19 cellular contexts compared by ENCODE assay signal in the genomic region with DNA sequence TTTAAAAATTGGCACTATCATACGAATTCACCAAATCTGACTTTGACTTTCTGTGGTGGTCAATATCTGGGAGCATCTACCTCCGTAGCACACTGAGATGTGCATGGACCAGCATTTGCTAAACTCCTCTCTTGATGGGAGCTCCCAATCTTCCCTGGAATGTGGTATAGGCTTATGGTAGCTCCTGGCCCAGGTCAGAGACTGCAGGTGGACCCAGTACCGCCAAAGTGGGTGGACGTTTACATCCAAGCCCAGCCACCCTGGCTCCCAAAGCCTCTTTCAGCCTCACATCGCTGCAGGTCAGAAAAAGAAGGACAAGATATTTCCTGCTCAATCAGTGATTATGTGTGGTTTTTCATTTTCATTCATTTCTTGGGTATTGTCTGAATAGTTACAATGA. TPM values are rescaled to one million over a fixed set of nuclear protein-coding genes. Genes with fewer than 3 reads are reported as not detected.
DNase-seq lines count a peak whose midpoint lies in the region; ATAC-seq, FAIRE-seq and TF ChIP-seq lines count a peak whose summit lies in the region.
"Had no signal": no experiment of that assay in that cellular context is flagged by ENCODE, and none has a peak within 500 bp of the region (broad histone marks: within the 10 kb centered on the region; RNA-seq: fewer than 3 reads in every experiment).

No MANE protein-coding gene starts in this region.

- no peak for FAIRE-seq in HepG2 (lab: Jason Lieb, UNC)
- FAIRE-seq: G401.6, GM12891 had no signal

- H3K27me3 ChIP-seq in HepG2 (ENCODE audit: control insufficient read depth in 1 of 2, insufficient read depth in 2 of 2, low read length in 2 of 2) (no peaks in the 10 kb centered on the region), right lobe of liver (no peaks in the 10 kb centered on the region)
- H3K27me3 ChIP-seq: BLaER1 had no signal

- WGBS in HepG2 (ENCODE audit: low lambda C conversion rate): 76% methylated on average over 5 of the region's 5 CpGs
- WGBS in right lobe of liver (ENCODE audit: insufficient coverage, low coverage, low lambda C conversion rate, missing lambda C conversion rate): 75% methylated on average over 5 of the region's 5 CpGs

- in situ Hi-C loops in HepG2 (cut with HindIII; ENCODE audit: extremely low pct_ligation_motif_present, low pct_unique_long_range_greater_than_20kb): loop anchor here (5.0 kb wide), 2 partner anchors 38 to 133 kb away; no protein-coding TSS in a partner anchor

- peak overlapping the region; percentile 81 for H3K4me2 ChIP-seq in HepG2 (ENCODE audit: low read depth, low read length)
- H3K4me2 ChIP-seq: BLaER1 had no signal

- TF ChIP-seq RAD21 in HepG2 (CRISPR knock-in tag; IDR thresholded peaks at IDR 0.05): no peak

- peak overlapping the region; percentile 77 for H3K4me3 Mint-ChIP-seq in glutamatergic neuron (ENCODE audit: unreplicated experiment)
- H3K4me3 Mint-ChIP-seq in osteocyte (ENCODE audit: unreplicated experiment): no peak overlapping the region
- H3K4me3 Mint-ChIP-seq: CD4-positive, CD25-positive, alpha-beta regulatory T cell had no signal

- H2AFZ ChIP-seq in HepG2 (ENCODE audit: low read length): no peak overlapping the region

- H3K4me1 Mint-ChIP-seq in glutamatergic neuron (ENCODE audit: low read depth, unreplicated experiment): peaks cover 33% of the 10 kb centered on the region
- peaks cover 4% of the 10 kb centered on the region for H3K4me1 Mint-ChIP-seq in osteocyte (ENCODE audit: unreplicated experiment)
- H3K4me1 Mint-ChIP-seq: CD4-positive, CD25-positive, alpha-beta regulatory T cell had no signal

- H3K27me3 Mint-ChIP-seq in glutamatergic neuron (ENCODE audit: unreplicated experiment) (peaks cover 13% of the 10 kb centered on the region), osteocyte (ENCODE audit: unreplicated experiment) (peaks cover 9% of the 10 kb centered on the region)
- H3K27me3 Mint-ChIP-seq: CD4-positive, CD25-positive, alpha-beta regulatory T cell had no signal

- TF ChIP-seq POLR2A in HepG2 (IDR thresholded peaks at IDR 0.05; ENCODE audit: insufficient read depth in 1 of 2, low read depth in 2 of 2, low read length in 2 of 2) (no peak), right lobe of liver (IDR thresholded peaks at IDR 0.05) (no peak)

- H3K27ac ChIP-seq in HepG2 (ENCODE audit: extremely low read length, insufficient read depth, low read length) (peak overlapping the region; percentile 77), right lobe of liver (no peak overlapping the region)
- H3K27ac ChIP-seq: 22Rv1, BLaER1 had no signal

- DNase-seq in DMS53 (lab: John Stamatoyannopoulos, UW): peak; percentile 33
- no peak for DNase-seq in DMS53 treated with DMSO at 0.1 percent for 48 hours (lab: John Stamatoyannopoulos, UW; ENCODE audit: unreplicated experiment)
- DNase-seq in HepG2 (ENCODE audit: low spot score): no peak
- no peak for DNase-seq in right lobe of liver
- no peak for DNase-seq in glutamatergic neuron
- peak; percentile 63 for DNase-seq in osteocyte (ENCODE audit: extremely low spot score, unreplicated experiment)
- DNase-seq in NCI-H526 (lab: John Stamatoyannopoulos, UW): no peak
- DNase-seq: AML-193; Calu3; CD4-positive, CD25-positive, alpha-beta regulatory T cell; DMS 273 treated with DMSO at 0.1 percent for 48 hours; DMS79 treated with DMSO at 0.1 percent for 48 hours; EL had no signal

- POLR2A ChIA-PET in HepG2 (lab: Yijun Ruan, JAX): interaction anchor here (0.7 to 5.3 kb wide), 20 partner anchors 8 to 132 kb away, joined by 3 to 143 read pairs (median 5); a partner anchor contains a TSS

- H3K4me1 ChIP-seq in HepG2 (ENCODE audit: insufficient read depth, low read length) (peaks cover 100% of the 10 kb centered on the region), right lobe of liver (no peaks in the 10 kb centered on the region)

- ATAC-seq in HepG2 (no peak; the same call in 2 of the 3 replicates), right lobe of liver (no peak), GM19023 (IDR thresholded peaks at IDR 0.05; ENCODE audit: unreplicated experiment) (no peak)

- H3K36me3 ChIP-seq in HepG2 (replicated peaks in 1 of 2; ENCODE audit: control insufficient read depth in 1 of 2, insufficient read depth in 2 of 2, low read length in 2 of 2): no peaks in the 10 kb centered on the region
- H3K36me3 ChIP-seq in right lobe of liver: no peaks in the 10 kb centered on the region
- H3K36me3 ChIP-seq: BLaER1, HAP-1 had no signal

- H4K20me1 ChIP-seq in HepG2 (ENCODE audit: insufficient read depth, low read length): no peaks in the 10 kb centered on the region
- H4K20me1 ChIP-seq: BLaER1 had no signal

- H3K4me3 ChIP-seq in HepG2 (replicated peaks in 1 of 3; ENCODE audit: insufficient read depth in 1 of 3, low read depth in 2 of 3, low read length in 3 of 3) (no peak overlapping the region), right lobe of liver (no peak overlapping the region)
- H3K4me3 ChIP-seq: BLaER1, HAP-1 had no signal

- intact Hi-C loops in HepG2 (cut with micrococcal nuclease; ENCODE audit: unreplicated experiment) (loop anchor here (5.0 kb wide), 2 partner anchors 38 to 42 kb away; a partner anchor contains a TSS), right lobe of liver (cut with DNase I) (no loop called here)

- peaks cover 46% of the 10 kb centered on the region for H3K79me2 ChIP-seq in HepG2 (ENCODE audit: insufficient read depth, low read length)

- peaks cover 13% of the 10 kb centered on the region for H3K36me3 Mint-ChIP-seq in glutamatergic neuron (ENCODE audit: unreplicated experiment)
- no peaks in the 10 kb centered on the region for H3K36me3 Mint-ChIP-seq in osteocyte (ENCODE audit: unreplicated experiment)
- H3K36me3 Mint-ChIP-seq: CD4-positive, CD25-positive, alpha-beta regulatory T cell had no signal

- H3K9ac ChIP-seq in HepG2 (ENCODE audit: insufficient read depth, low read depth, low read length): 0 out of 2 replicates have a peak overlapping the region, but pooled peaks have one; percentile 0
- H3K9ac ChIP-seq: BLaER1 had no signal

- no peak for TF ChIP-seq CTCF in HepG2 (CRISPR knock-in tag; IDR thresholded peaks at IDR 0.05)
- no peak for TF ChIP-seq CTCF in right lobe of liver (IDR thresholded peaks at IDR 0.05)
- TF ChIP-seq CTCF in glutamatergic neuron (IDR thresholded peaks at IDR 0.05; ENCODE audit: partially characterized antibody, unreplicated experiment): no peak
- TF ChIP-seq CTCF in osteocyte (IDR thresholded peaks at IDR 0.05): no peak

- H3K9me3 ChIP-seq in HepG2 (ENCODE audit: low read length) (0 out of 2 replicates have a peak, but pooled peaks cover 6% of the 10 kb centered on the region), right lobe of liver (no peaks in the 10 kb centered on the region)
- H3K9me3 ChIP-seq: HAP-1 had no signal

- H3K27ac Mint-ChIP-seq in glutamatergic neuron (ENCODE audit: unreplicated experiment): peak overlapping the region; percentile 99
- no peak overlapping the region for H3K27ac Mint-ChIP-seq in osteocyte (ENCODE audit: unreplicated experiment)
- H3K27ac Mint-ChIP-seq: CD4-positive, CD25-positive, alpha-beta regulatory T cell had no signal

- TSS peak; percentile 55 for BruUV-seq in HepG2 (replicated peaks; lab: Mats Ljungman, UMichigan)

- CTCF ChIA-PET in HepG2 (lab: Yijun Ruan, JAX; ENCODE audit: low intra/inter-chr PET ratio, low total read pairs): no interaction called here

- H3K9me3 Mint-ChIP-seq in glutamatergic neuron (ENCODE audit: unreplicated experiment) (peaks cover 17% of the 10 kb centered on the region), osteocyte (ENCODE audit: unreplicated experiment) (no peaks in the 10 kb centered on the region)
- H3K9me3 Mint-ChIP-seq: CD4-positive, CD25-positive, alpha-beta regulatory T cell had no signal

- TF ChIP-seq EP300 in HepG2 (IDR thresholded peaks at IDR 0.05; ENCODE audit: low read depth in 2 of 2, low read length in 2 of 2) (no peak), HepG2 (CRISPR knock-in tag; IDR thresholded peaks at IDR 0.05; ENCODE audit: borderline replicate concordance) (no peak)

RNA-seq across cellular contexts. Expression of a gene that starts 43.1 kb away (rescaled TPM):
- 59.0 and 70.4 TPM in 2 replicates for total RNA-seq in HepG2 (2016; rRNA removed; fragmentation: Illumina TruSeq; extraction: Trizol)
- total RNA-seq in HepG2 (2016; cell fraction: cytosol; rRNA removed; fragmentation: Illumina TruSeq; extraction: Trizol; ENCODE audit: low read depth): 19.9 and 25.5 TPM in 2 replicates
- total RNA-seq in HepG2 (2016; cell fraction: insoluble cytoplasmic fraction; rRNA removed; fragmentation: Illumina TruSeq; extraction: Trizol): 50.0 and 70.7 TPM in 2 replicates
- 136 and 148 TPM in 2 replicates for total RNA-seq in HepG2 (2016; cell fraction: membrane; rRNA removed; fragmentation: Illumina TruSeq; extraction: Trizol)
- total RNA-seq in HepG2 (2016; cell fraction: nucleus; rRNA removed; fragmentation: Illumina TruSeq; extraction: Trizol): 61.9 and 70.6 TPM in 2 replicates
- 86.1 and 121 TPM in 2 replicates for polyA plus RNA-seq in HepG2 (2011; rRNA removed)
- 22.3 and 49.7 TPM in 2 replicates for polyA plus RNA-seq in HepG2 (2011; cell fraction: cytosol; rRNA removed)
- polyA plus RNA-seq in HepG2 (2011; cell fraction: nucleus; rRNA removed): 150 and 275 TPM in 2 replicates
- 58.7 and 76.3 TPM in 2 replicates for polyA plus RNA-seq in HepG2 (2012)
- polyA plus RNA-seq in HepG2 (2016; cell fraction: cytosol; fragmentation: Illumina TruSeq; extraction: Trizol; ENCODE audit: low read depth): 106 and 127 TPM in 2 replicates
- 95.8 and 124 TPM in 2 replicates for polyA plus RNA-seq in HepG2 (2016; cell fraction: insoluble cytoplasmic fraction; fragmentation: Illumina TruSeq; extraction: Trizol; ENCODE audit: low read depth)
- polyA plus RNA-seq in HepG2 (2016; cell fraction: membrane; fragmentation: Illumina TruSeq; extraction: Trizol; ENCODE audit: low read depth): 156 and 170 TPM in 2 replicates
- polyA plus RNA-seq in HepG2 (2016; cell fraction: nucleus; fragmentation: Illumina TruSeq; extraction: Trizol; ENCODE audit: insufficient read depth, low read depth): 155 and 169 TPM in 2 replicates
- 0.02 and 110 TPM in 2 replicates for polyA minus RNA-seq in HepG2 (2011; rRNA and poly(A)+ RNA removed; ENCODE audit: low replicate concordance)
- polyA minus RNA-seq in HepG2 (2011; cell fraction: cytosol; rRNA and poly(A)+ RNA removed): 14.3 and 28.8 TPM in 2 replicates
- 43.1 and 57.6 TPM in 2 replicates for polyA minus RNA-seq in HepG2 (2011; cell fraction: nucleus; rRNA and poly(A)+ RNA removed)
- total RNA-seq in right lobe of liver: 1 to 10 TPM in 5 of 6 experiments, under 1 TPM in 1; 0.69 to 2.6 (median 2.1) TPM
- 31.3 TPM for total RNA-seq in glutamatergic neuron (ENCODE audit: unreplicated experiment)
- 0.43 and 0.63 TPM in 2 replicates for total RNA-seq in osteocyte

Comparison
In these comparisons a context has a peak if more than half of its experiments do, and no peak if none do; other contexts are left out.
1. DNase-seq: peak in DMS53 (single experiment) and osteocyte (single experiment); none in DMS53 treated with DMSO at 0.1 percent for 48 hours (single experiment), HepG2 (single experiment), right lobe of liver (0 of 3), glutamatergic neuron (single experiment) and NCI-H526 (0 of 2).